Comparison of ENCODE assay signal across 1 cellular context in genomic region chr15:66356359-66357236, GRCh38.
TF ChIP-seq lines count a peak whose summit lies in the region.

TSS of gene TIPIN (minus strand) at chr15:66356685. CDS start at chr15:66352947, 3,738 bp downstream.

TF ChIP-seq in GM12878, 131 proteins besides CTCF, POLR2A, EP300 and RAD21 (continued from another document and continues in another):
- peak; percentile 74; the same call in 1 of the 2 replicates for TF ChIP-seq YBX1 (IDR thresholded peaks at IDR 0.05)
- no peak; the same call in 1 of the 2 replicates for TF ChIP-seq GATAD2B (conservative IDR thresholded peaks at IDR 0.05; ENCODE audit: low read depth)
- no peak; the same call in none of the 2 replicates for TF ChIP-seq LARP7 (IDR thresholded peaks at IDR 0.05)
- TF ChIP-seq POU2F2 (IDR thresholded peaks at IDR 0.05; ENCODE audit: borderline replicate concordance, low read depth, low read length), result peak; percentile 83
- TF ChIP-seq CEBPB (IDR thresholded peaks at IDR 0.05; ENCODE audit: borderline replicate concordance in 1 of 2, low read depth in 2 of 2, low read length in 2 of 2), result no peak
- no peak for TF ChIP-seq YY1 (IDR thresholded peaks at IDR 0.05; ENCODE audit: low read depth, low read length)
- no peak for TF ChIP-seq SUPT20H (IDR thresholded peaks at IDR 0.05; ENCODE audit: borderline replicate concordance, control insufficient read depth, low read depth, low read length)
- TF ChIP-seq SMC3 (IDR thresholded peaks at IDR 0.05; ENCODE audit: borderline replicate concordance, low read length), result no peak
- peak; percentile 50 for TF ChIP-seq IKZF1 (conservative IDR thresholded peaks at IDR 0.05)
- no peak for TF ChIP-seq SREBF1 (IDR thresholded peaks at IDR 0.05; ENCODE audit: low read length)
- TF ChIP-seq MYB (IDR thresholded peaks at IDR 0.05; ENCODE audit: borderline replicate concordance, low read depth, low read length), result no peak
- TF ChIP-seq BCL11A (IDR thresholded peaks at IDR 0.05; ENCODE audit: low read depth, low read length), result no peak
- no peak for TF ChIP-seq HSF1 (IDR thresholded peaks at IDR 0.05; ENCODE audit: low read depth, low read length)
- peak; percentile 65; the same call in 1 of the 2 replicates for TF ChIP-seq SMARCA5 (IDR thresholded peaks at IDR 0.05)
- TF ChIP-seq RCOR1 (conservative IDR thresholded peaks at IDR 0.05; ENCODE audit: low read depth, low read length), result peak; percentile 99
- no peak for TF ChIP-seq ESRRA (IDR thresholded peaks at IDR 0.05; ENCODE audit: low read length)
- TF ChIP-seq CUX1 (IDR thresholded peaks at IDR 0.05; ENCODE audit: insufficient replicate concordance, low read depth, low read length), result no peak
- TF ChIP-seq SIN3A (IDR thresholded peaks at IDR 0.05; ENCODE audit: low read depth, low read length), result peak; percentile 85; the same call in 1 of the 2 replicates
- TF ChIP-seq CREM (IDR thresholded peaks at IDR 0.05; ENCODE audit: low read depth), result peak; percentile 91
- peak; percentile 13; the same call in 1 of the 2 replicates for TF ChIP-seq RUNX3 (IDR thresholded peaks at IDR 0.05; ENCODE audit: low read length)
- TF ChIP-seq SPI1 (IDR thresholded peaks at IDR 0.05; ENCODE audit: borderline replicate concordance, insufficient read depth, low read depth, low read length), result peak; percentile 41; the same call in 1 of the 2 replicates
- TF ChIP-seq JUND (IDR thresholded peaks at IDR 0.05; ENCODE audit: low read depth, low read length), result no peak
- no peak for TF ChIP-seq RBBP5 (conservative IDR thresholded peaks at IDR 0.05)
- 0 out of 2 replicates have a peak, but pooled peaks have one; percentile 51 for TF ChIP-seq ZNF207 (IDR thresholded peaks at IDR 0.05; ENCODE audit: borderline replicate concordance)
- TF ChIP-seq PAX8 (IDR thresholded peaks at IDR 0.05), result no peak
- TF ChIP-seq IRF4 (IDR thresholded peaks at IDR 0.05; ENCODE audit: low read depth, low read length), result no peak
- no peak for TF ChIP-seq FOXK2 (IDR thresholded peaks at IDR 0.05)
- TF ChIP-seq BCL3 (IDR thresholded peaks at IDR 0.05; ENCODE audit: borderline replicate concordance, insufficient read depth, low read depth, low read length, poor library complexity, severe bottlenecking), result no peak
- no peak for TF ChIP-seq CHD4 (IDR thresholded peaks at IDR 0.05)
- no peak for TF ChIP-seq MEF2B (IDR thresholded peaks at IDR 0.05; ENCODE audit: partially characterized antibody, poor library complexity, severe bottlenecking)
- no peak for TF ChIP-seq USF1 (IDR thresholded peaks at IDR 0.05; ENCODE audit: borderline replicate concordance, extremely low read length, insufficient read depth, low read depth, low read length)
- TF ChIP-seq ZNF622 (IDR thresholded peaks at IDR 0.05), result no peak
- TF ChIP-seq RB1 (IDR thresholded peaks at IDR 0.05; ENCODE audit: borderline replicate concordance), result peak; percentile 99
- TF ChIP-seq BHLHE40 (IDR thresholded peaks at IDR 0.05; ENCODE audit: borderline replicate concordance in 1 of 2, low read depth in 2 of 2, low read length in 1 of 2), result peak; percentile 86 to 93
- no peak for TF ChIP-seq CEBPZ (IDR thresholded peaks at IDR 0.05; ENCODE audit: low read depth, low read length)
- TF ChIP-seq SKIL (IDR thresholded peaks at IDR 0.05; ENCODE audit: low read depth, poor library complexity, severe bottlenecking), result no peak
- peak; percentile 46; the same call in 1 of the 2 replicates for TF ChIP-seq ZBTB33 (IDR thresholded peaks at IDR 0.05)
- TF ChIP-seq NRF1 (conservative IDR thresholded peaks at IDR 0.05; ENCODE audit: low read depth, low read length), result no peak
- TF ChIP-seq RFX5 (IDR thresholded peaks at IDR 0.05; ENCODE audit: low read depth, low read length), result no peak
- TF ChIP-seq E4F1 (IDR thresholded peaks at IDR 0.05; ENCODE audit: borderline replicate concordance, partially characterized antibody), result peak; percentile 17
- TF ChIP-seq ZNF274 (IDR thresholded peaks at IDR 0.05; ENCODE audit: insufficient read depth, insufficient read length), result no peak
- no peak for TF ChIP-seq MTA3 (IDR thresholded peaks at IDR 0.05; ENCODE audit: borderline replicate concordance, low read length)
- no peak for TF ChIP-seq HDAC2 (IDR thresholded peaks at IDR 0.05)
- no peak for TF ChIP-seq NR2C2 (IDR thresholded peaks at IDR 0.05; ENCODE audit: borderline replicate concordance, control insufficient read depth, insufficient read length, low read depth)
- peak; percentile 98 for TF ChIP-seq BRCA1 (IDR thresholded peaks at IDR 0.05; ENCODE audit: low read depth, low read length)
